In genomic region chr11:68040957-68041591, GRCh38 we compare ENCODE assay signal across 9 cellular contexts. TPM values are rescaled to one million over a fixed set of nuclear protein-coding genes. Genes with fewer than 3 reads are reported as not detected.
DNase-seq lines count a peak whose midpoint lies in the region; ATAC-seq and TF ChIP-seq lines count a peak whose summit lies in the region.
"Had no signal": no experiment of that assay in that cellular context is flagged by ENCODE, and none has a peak within 500 bp of the region (broad histone marks: within the 10 kb centered on the region; RNA-seq: fewer than 3 reads in every experiment).

No MANE protein-coding gene starts in this region.

- WGBS in right cardiac atrium: 81% methylated on average over 23 of the region's 23 CpGs
- WGBS in stomach, 5 donors: 60 to 78% (median 65%) methylated on average over 17 to 23 of the region's 23 CpGs

- POLR2A ChIA-PET in activated CD4-positive, alpha-beta memory T cell treated with anti-CD3 and anti-CD28 coated beads, Interleukin-2, amount 10 ng/mL, durations not matched to agents 7 days and 5 days (lab: Charles Lee): interaction anchor here (0.6 to 6.4 kb wide), 5 partner anchors 12 to 231 kb away, joined by 3 to 63 read pairs (median 7); partner anchors contain the start of genes C11orf24 and NDUFS8

- DNase-seq in HFFc6 (no peak), right cardiac atrium (peak; percentile 31 to 64 (median 58)), stomach (no peak), medulla oblongata (ENCODE audit: extremely low spot score) (no peak), GM13976 (ENCODE audit: low spot score) (no peak)
- DNase-seq in activated CD4-positive, alpha-beta memory T cell treated with anti-CD3 and anti-CD28 coated beads, Interleukin-2, amount 10 ng/mL, durations not matched to agents 7 days and 5 days: no peak
- DNase-seq: NCI-H1417 treated with DMSO at 0.1 percent for 48 hours had no signal

- peak overlapping the region; percentile 90 for H3K4me3 Mint-ChIP-seq in HFFc6
- peak overlapping the region; percentile 89 for H3K4me3 Mint-ChIP-seq in activated CD4-positive, alpha-beta memory T cell treated with anti-CD3 and anti-CD28 coated beads, Interleukin-2, amount 10 ng/mL, durations not matched to agents 7 days and 5 days

- peak overlapping the region; percentile 91 for H3K27ac Mint-ChIP-seq in HFFc6
- peak overlapping the region; percentile 91 for H3K27ac Mint-ChIP-seq in activated CD4-positive, alpha-beta memory T cell treated with anti-CD3 and anti-CD28 coated beads, Interleukin-2, amount 10 ng/mL, durations not matched to agents 7 days and 5 days

- H3K4me1 ChIP-seq in right cardiac atrium (ENCODE audit: control insufficient read depth, insufficient read depth, low read length) (peaks cover 11% of the 10 kb centered on the region), stomach (peaks cover 55 to 82% (median 73%) of the 10 kb centered on the region in 4 donors)

- H3K27me3 ChIP-seq in right cardiac atrium (ENCODE audit: control insufficient read depth, insufficient read depth) (no peaks in the 10 kb centered on the region), stomach (no peaks in the 10 kb centered on the region)

- H3K9me3 Mint-ChIP-seq in HFFc6: no peaks in the 10 kb centered on the region
- H3K9me3 Mint-ChIP-seq in activated CD4-positive, alpha-beta memory T cell treated with anti-CD3 and anti-CD28 coated beads, Interleukin-2, amount 10 ng/mL, durations not matched to agents 7 days and 5 days: no peaks in the 10 kb centered on the region

- in situ Hi-C loops in GM13976 (cut with MboI; ENCODE audit: low sequenced_read_pairs, unreplicated experiment): no loop called here

- intact Hi-C loops in right cardiac atrium (cut with DNase I): no loop called here
- intact Hi-C loops in stomach (cut with DNase I; ENCODE audit: low total_unique reads): no loop called here

- no peak for TF ChIP-seq POLR2A in stomach (IDR thresholded peaks at IDR 0.05)

- TF ChIP-seq CTCF in HFFc6 (IDR thresholded peaks at IDR 0.05) (no peak), stomach (IDR thresholded peaks at IDR 0.05) (no peak), GM13976 (IDR thresholded peaks at IDR 0.05; ENCODE audit: borderline replicate concordance, control extremely low read depth, extremely low read depth, insufficient read depth, missing control alignments) (no peak)

- peaks cover 33 to 56% (median 54%) of the 10 kb centered on the region in 4 donors for H3K36me3 ChIP-seq in stomach

- H3K27me3 Mint-ChIP-seq in HFFc6 (ENCODE audit: insufficient read depth): peaks cover 3% of the 10 kb centered on the region; the same call in 1 of the 2 replicates
- H3K27me3 Mint-ChIP-seq in activated CD4-positive, alpha-beta memory T cell treated with anti-CD3 and anti-CD28 coated beads, Interleukin-2, amount 10 ng/mL, durations not matched to agents 7 days and 5 days: no peaks in the 10 kb centered on the region

- H3K4me3 ChIP-seq in right cardiac atrium (ENCODE audit: low read length) (peak overlapping the region; percentile 73), stomach (peak overlapping the region; percentile 54 to 76 (median 70))

- H3K27ac ChIP-seq in right cardiac atrium (ENCODE audit: low read length) (peak overlapping the region; percentile 14), stomach (peak overlapping the region; percentile 87 to 93 (median 91))

- CTCF ChIA-PET in activated CD4-positive, alpha-beta memory T cell treated with anti-CD3 and anti-CD28 coated beads, Interleukin-2, amount 10 ng/mL, durations not matched to agents 7 days and 5 days (lab: Charles Lee): no interaction called here

- H3K4me1 Mint-ChIP-seq in HFFc6 (ENCODE audit: low read depth): peaks cover 12% of the 10 kb centered on the region
- H3K4me1 Mint-ChIP-seq in activated CD4-positive, alpha-beta memory T cell treated with anti-CD3 and anti-CD28 coated beads, Interleukin-2, amount 10 ng/mL, durations not matched to agents 7 days and 5 days: peaks cover 32% of the 10 kb centered on the region

- ATAC-seq in right cardiac atrium (no peak), GM19452 (IDR thresholded peaks at IDR 0.05; ENCODE audit: unreplicated experiment) (no peak)

- H3K9me3 ChIP-seq in right cardiac atrium (ENCODE audit: control insufficient read depth, low read length): no peaks in the 10 kb centered on the region
- H3K9me3 ChIP-seq in stomach: no peaks in the 10 kb centered on the region

- no peak for TF ChIP-seq EP300 in stomach (IDR thresholded peaks at IDR 0.05)

- H3K36me3 Mint-ChIP-seq in HFFc6 (ENCODE audit: low read depth): no peaks in the 10 kb centered on the region
- H3K36me3 Mint-ChIP-seq in activated CD4-positive, alpha-beta memory T cell treated with anti-CD3 and anti-CD28 coated beads, Interleukin-2, amount 10 ng/mL, durations not matched to agents 7 days and 5 days (ENCODE audit: low read depth): peaks cover 27% of the 10 kb centered on the region

RNA-seq across cellular contexts. Expression of gene TCIRG1, which starts 2.2 kb away (rescaled TPM):
- total RNA-seq in HFFc6 (2021; fragmentation: NEBNext Ultra II Directional; extraction: Animal tissue kit (Norgen Biotek cat#: 25700)): 100 to 1,000 TPM; 113 to 150 (median 131) TPM
- total RNA-seq in activated CD4-positive, alpha-beta memory T cell treated with anti-CD3 and anti-CD28 coated beads, Interleukin-2, amount 10 ng/mL, durations not matched to agents 7 days and 5 days: 100 to 1,000 TPM; 295 TPM
- total RNA-seq in right cardiac atrium: 10 to 100 TPM; 23.4 to 40.2 (median 36.6) TPM
- polyA plus RNA-seq in right cardiac atrium: 38.3 TPM
- total RNA-seq in stomach: 100 to 1,000 TPM in 4 of 5 donors, 10 to 100 TPM in 1; 46.3 to 835 (median 484) TPM
- polyA plus RNA-seq in stomach: 100 to 1,000 TPM in 2 of 3 donors, 10 to 100 TPM in 1; 96.7 to 147 (median 111) TPM

RNA-seq across cellular contexts. Expression of gene NDUFS8, which starts 10.6 kb away (rescaled TPM):
- total RNA-seq in HFFc6 (2021; fragmentation: NEBNext Ultra II Directional; extraction: Animal tissue kit (Norgen Biotek cat#: 25700)): 100 to 1,000 TPM; 221 to 236 (median 223) TPM
- total RNA-seq in activated CD4-positive, alpha-beta memory T cell treated with anti-CD3 and anti-CD28 coated beads, Interleukin-2, amount 10 ng/mL, durations not matched to agents 7 days and 5 days: 100 to 1,000 TPM; 112 to 128 TPM
- total RNA-seq in right cardiac atrium (100 to 1,000 TPM; 334 to 454 (median 391) TPM), stomach (100 to 1,000 TPM in 3 of 5 donors, 10 to 100 TPM in 2; 52.0 to 310 (median 123) TPM)
- polyA plus RNA-seq in right cardiac atrium (642 TPM), stomach (100 to 1,000 TPM; 187 to 263 (median 224) TPM)

RNA-seq across cellular contexts. Expression of gene ALDH3B1, which starts 30.9 kb away (rescaled TPM):
- total RNA-seq in HFFc6 (2021; fragmentation: NEBNext Ultra II Directional; extraction: Animal tissue kit (Norgen Biotek cat#: 25700)): 10 to 100 TPM; 29.5 to 47.4 (median 43.4) TPM
- total RNA-seq in activated CD4-positive, alpha-beta memory T cell treated with anti-CD3 and anti-CD28 coated beads, Interleukin-2, amount 10 ng/mL, durations not matched to agents 7 days and 5 days: not detected
- total RNA-seq in right cardiac atrium (1 to 10 TPM; 3.8 to 5.7 (median 4.9) TPM), stomach (10 to 100 TPM in 3 of 5 donors, 1 to 10 TPM in 2; 2.9 to 55.0 (median 21.2) TPM)
- polyA plus RNA-seq in right cardiac atrium (2.9 TPM), stomach (10 to 100 TPM in 2 of 3 donors, 1 to 10 TPM in 1; 6.7 to 13.3 (median 12.7) TPM)
- polyA plus RNA-seq: neural cell had no signal

RNA-seq across cellular contexts. Expression of gene UNC93B1, which starts 37.2 kb away (rescaled TPM):
- total RNA-seq in HFFc6 (2021; fragmentation: NEBNext Ultra II Directional; extraction: Animal tissue kit (Norgen Biotek cat#: 25700)): 10 to 100 TPM; 17.2 to 23.0 (median 19.9) TPM
- 10 to 100 TPM; 41.7 to 42.0 TPM for total RNA-seq in activated CD4-positive, alpha-beta memory T cell treated with anti-CD3 and anti-CD28 coated beads, Interleukin-2, amount 10 ng/mL, durations not matched to agents 7 days and 5 days
- 10 to 100 TPM in 3 of 4 donors, 1 to 10 TPM in 1; 9.0 to 13.2 (median 11.9) TPM for total RNA-seq in right cardiac atrium
- polyA plus RNA-seq in right cardiac atrium: 6.9 TPM
- 100 to 1,000 TPM in 1 of 5 donors, 10 to 100 TPM in 4; 33.8 to 215 (median 43.6) TPM for total RNA-seq in stomach
- polyA plus RNA-seq in stomach: 10 to 100 TPM; 11.6 to 33.7 (median 15.6) TPM

Comparison
In these comparisons a context has a peak if more than half of its experiments do, and no peak if none do; other contexts are left out.
1. DNase-seq: peak in right cardiac atrium (3 of 3); none in HFFc6 (single experiment), activated CD4-positive, alpha-beta memory T cell treated with anti-CD3 and anti-CD28 coated beads, Interleukin-2, amount 10 ng/mL, durations not matched to agents 7 days and 5 days (single experiment), stomach (single experiment), medulla oblongata (single experiment) and GM13976 (single experiment).